18 cellular contexts compared by ENCODE assay signal in genomic region chrX:100662791-100663190, GRCh38. TPM values are rescaled to one million over a fixed set of nuclear protein-coding genes. Genes with fewer than 3 reads are reported as not detected.
DNase-seq lines count a peak whose midpoint lies in the region; ATAC-seq, FAIRE-seq and TF ChIP-seq lines count a peak whose summit lies in the region.
"Had no signal": no experiment of that assay in that cellular context is flagged by ENCODE, and none has a peak within 500 bp of the region (broad histone marks: within the 10 kb centered on the region; RNA-seq: fewer than 3 reads in every experiment).

No MANE protein-coding gene starts in this region.

- H3K4me1 ChIP-seq in osteoblast (ENCODE audit: insufficient read depth, low read length) = peaks cover 8% of the 10 kb centered on the region

- no peak overlapping the region for H3K4me2 ChIP-seq in osteoblast (ENCODE audit: insufficient read depth, low read length)

- no peaks in the 10 kb centered on the region for H3K9me3 ChIP-seq in osteoblast (ENCODE audit: low read depth, low read length)

- no peak for ATAC-seq in HG03469 (IDR thresholded peaks at IDR 0.05; ENCODE audit: unreplicated experiment)
- ATAC-seq: K562, Panc1 had no signal

- no peaks in the 10 kb centered on the region for H3K27me3 ChIP-seq in bronchial epithelial cell (ENCODE audit: control insufficient read depth, insufficient read depth, low read length)
- H3K27me3 ChIP-seq in osteoblast (ENCODE audit: insufficient read depth, low read length) = no peaks in the 10 kb centered on the region

- DNase-seq in DMS53 treated with DMSO at 0.1 percent for 48 hours (lab: John Stamatoyannopoulos, UW; ENCODE audit: unreplicated experiment) (peak; percentile 18), HT1080 (ENCODE audit: low read depth) (peak; percentile 44), bronchial epithelial cell (ENCODE audit: low read depth) (peak; percentile 73), fibroblast of mammary gland (ENCODE audit: low read depth) (peak; percentile 74), C1 segment of cervical spinal cord (lab: John Stamatoyannopoulos, UW) (no peak), osteoblast (ENCODE audit: insufficient read length, low spot score, missing footprints) (no peak)
- no peak for DNase-seq in activated naive CD4-positive, alpha-beta T cell treated with Interleukin-2 at 50 U/mL for 16 hours
- DNase-seq: ACHN, AML-193, GF-D8, H9, NCI-H1417 treated with DMSO at 0.1 percent for 48 hours, NCI-H187 treated with DMSO at 0.1 percent for 48 hours, NCI-H345, SW 1271 had no signal

- TF ChIP-seq CTCF in bronchial epithelial cell (IDR thresholded peaks at IDR 0.05; ENCODE audit: insufficient read depth, low read length, severe bottlenecking) = no peak
- no peak for TF ChIP-seq CTCF in fibroblast of mammary gland (conservative IDR thresholded peaks at IDR 0.05; ENCODE audit: control insufficient read depth, insufficient read depth, low read depth, low read length)
- no peak for TF ChIP-seq CTCF in osteoblast (IDR thresholded peaks at IDR 0.05; ENCODE audit: extremely low read depth, low read depth, low read length)

- H4K20me1 ChIP-seq in osteoblast (ENCODE audit: insufficient read depth, low read length) = no peaks in the 10 kb centered on the region

- H3K36me3 ChIP-seq in bronchial epithelial cell (ENCODE audit: control insufficient read depth, insufficient read depth, low read length) (no peaks in the 10 kb centered on the region), osteoblast (ENCODE audit: insufficient read depth, low read length) (peaks cover 27% of the 10 kb centered on the region)

- FAIRE-seq in bronchial epithelial cell (lab: Jason Lieb, UNC) = peak; percentile 47
- FAIRE-seq: K562 had no signal

- no peaks in the 10 kb centered on the region for H3K79me2 ChIP-seq in osteoblast (ENCODE audit: insufficient read depth, low read length)

- H3K27ac ChIP-seq in osteoblast (ENCODE audit: low read depth, low read length) = no peak overlapping the region

- H2AFZ ChIP-seq in osteoblast (ENCODE audit: low read length) = no peak overlapping the region

- H3K4me3 ChIP-seq in bronchial epithelial cell (ENCODE audit: low read depth, low read length) (no peak overlapping the region), fibroblast of mammary gland (ENCODE audit: control insufficient read depth, low read depth, low read length) (no peak overlapping the region), osteoblast (ENCODE audit: insufficient read depth, low read length) (no peak overlapping the region)
- H3K4me3 ChIP-seq: K562 had no signal

RNA-seq across cellular contexts. Expression of gene SRPX2, which starts 18.8 kb away (rescaled TPM):
- 10.3 and 13.0 TPM in 2 replicates for total RNA-seq in HT1080 (2014; rRNA removed; shearing (Covaris generic))
- polyA plus RNA-seq in HT1080 (2015; cell fraction: cytosol; rRNA removed) = 9.3 and 11.4 TPM in 2 replicates
- polyA plus RNA-seq in HT1080 (2015; cell fraction: nucleus; rRNA removed) = 40.4 and 42.3 TPM in 2 replicates
- total RNA-seq in bronchial epithelial cell (9.0 and 31.6 TPM in 2 replicates), osteoblast (36.9 and 38.6 TPM in 2 replicates)
- total RNA-seq: H9 had no signal

RNA-seq across cellular contexts. Expression of gene TSPAN6, which starts 26.2 kb away (rescaled TPM):
- total RNA-seq in HT1080 (2014; rRNA removed; shearing (Covaris generic)) = 16.3 and 17.5 TPM in 2 replicates
- polyA plus RNA-seq in HT1080 (2015; cell fraction: cytosol; rRNA removed) = 16.4 and 17.7 TPM in 2 replicates
- 13.3 and 14.3 TPM in 2 replicates for polyA plus RNA-seq in HT1080 (2015; cell fraction: nucleus; rRNA removed)
- total RNA-seq in bronchial epithelial cell = 16.6 and 18.1 TPM in 2 replicates
- 37.3 and 38.0 TPM in 2 replicates for total RNA-seq in osteoblast

Comparison
In these comparisons a context has a peak if more than half of its experiments do, and no peak if none do; other contexts are left out.
1. DNase-seq: peak in DMS53 treated with DMSO at 0.1 percent for 48 hours (single experiment), HT1080 (single experiment), bronchial epithelial cell (single experiment) and fibroblast of mammary gland (single experiment); none in C1 segment of cervical spinal cord (0 of 14), activated naive CD4-positive, alpha-beta T cell treated with Interleukin-2 at 50 U/mL for 16 hours (single experiment) and osteoblast (single experiment).